ENCODE assay signal across 9 cellular contexts in genomic region chr14:53218161-53218560, GRCh38.
DNase-seq lines count a peak whose midpoint lies in the region; ATAC-seq lines count a peak whose summit lies in the region.
"Had no signal": no experiment of that assay in that cellular context is flagged by ENCODE, and none has a peak within 500 bp of the region (broad histone marks: within the 10 kb centered on the region; RNA-seq: fewer than 3 reads in every experiment).

No MANE protein-coding gene starts in this region.

- H3K9me3 ChIP-seq in thymus (ENCODE audit: control insufficient read depth): no peaks in the 10 kb centered on the region

- no peaks in the 10 kb centered on the region for H3K27me3 ChIP-seq in thymus (ENCODE audit: control insufficient read depth, insufficient read depth)

- H3K27ac Mint-ChIP-seq in activated T-cell treated with anti-CD3 and anti-CD28 coated beads, Interleukin-2, amount 50 U/mL, for 24 hours: peak overlapping the region; percentile 53
- H3K27ac Mint-ChIP-seq in activated T-helper 17 cell treated with anti-CD3 and anti-CD28 coated beads, Interleukin-2, amount 50 U/mL, for 72 hours: peak overlapping the region; percentile 87

- H3K4me3 ChIP-seq in thymus (ENCODE audit: low read length): peak overlapping the region; percentile 72

- ATAC-seq in activated T-helper 17 cell treated with anti-CD3 and anti-CD28 coated beads, Interleukin-2, amount 50 U/mL, for 72 hours (replicated peaks): no peak
- ATAC-seq in GM19324 (IDR thresholded peaks at IDR 0.05; ENCODE audit: low FRiP score, unreplicated experiment): no peak
- no peak for ATAC-seq in GM21447 (IDR thresholded peaks at IDR 0.05; ENCODE audit: unreplicated experiment)

- 94% methylated on average over 2 of the region's 2 CpGs for WGBS in thymus

- H3K9me3 Mint-ChIP-seq in activated T-cell treated with anti-CD3 and anti-CD28 coated beads, Interleukin-2, amount 50 U/mL, for 24 hours: no peaks in the 10 kb centered on the region
- H3K9me3 Mint-ChIP-seq in activated T-helper 17 cell treated with anti-CD3 and anti-CD28 coated beads, Interleukin-2, amount 50 U/mL, for 72 hours: no peaks in the 10 kb centered on the region

- no peaks in the 10 kb centered on the region for H3K27me3 Mint-ChIP-seq in activated T-cell treated with anti-CD3 and anti-CD28 coated beads, Interleukin-2, amount 50 U/mL, for 24 hours
- H3K27me3 Mint-ChIP-seq in activated T-helper 17 cell treated with anti-CD3 and anti-CD28 coated beads, Interleukin-2, amount 50 U/mL, for 72 hours: no peaks in the 10 kb centered on the region

- no peak overlapping the region for H3K27ac ChIP-seq in thymus (ENCODE audit: low read depth)

- no peaks in the 10 kb centered on the region for H3K36me3 ChIP-seq in thymus (ENCODE audit: control insufficient read depth, insufficient read depth)

- DNase-seq in activated T-cell treated with anti-CD3 and anti-CD28 coated beads, Interleukin-2, amount 50 U/mL, for 24 hours: no peak
- no peak for DNase-seq in activated T-cell treated with anti-CD3 and anti-CD28 coated beads, Interleukin-2, amount 50 U/mL, for 1 hour
- DNase-seq in left kidney (ENCODE audit: low read depth, low spot score) (peak; percentile 25), NCI-H2227 treated with DMSO at 0.1 percent for 48 hours (lab: John Stamatoyannopoulos, UW) (no peak)
- DNase-seq: midbrain had no signal

- H3K4me1 Mint-ChIP-seq in activated T-cell treated with anti-CD3 and anti-CD28 coated beads, Interleukin-2, amount 50 U/mL, for 24 hours (ENCODE audit: low read depth): peaks cover 11% of the 10 kb centered on the region
- peaks cover 5% of the 10 kb centered on the region for H3K4me1 Mint-ChIP-seq in activated T-helper 17 cell treated with anti-CD3 and anti-CD28 coated beads, Interleukin-2, amount 50 U/mL, for 72 hours

- no peaks in the 10 kb centered on the region for H3K4me1 ChIP-seq in thymus (ENCODE audit: control insufficient read depth, insufficient read depth, low read length)

- peak overlapping the region; percentile 78 for H3K4me3 Mint-ChIP-seq in activated T-cell treated with anti-CD3 and anti-CD28 coated beads, Interleukin-2, amount 50 U/mL, for 24 hours
- H3K4me3 Mint-ChIP-seq in activated T-helper 17 cell treated with anti-CD3 and anti-CD28 coated beads, Interleukin-2, amount 50 U/mL, for 72 hours: peak overlapping the region; percentile 88

- H3K36me3 Mint-ChIP-seq in activated T-cell treated with anti-CD3 and anti-CD28 coated beads, Interleukin-2, amount 50 U/mL, for 24 hours (ENCODE audit: low read depth): no peaks in the 10 kb centered on the region
- no peaks in the 10 kb centered on the region for H3K36me3 Mint-ChIP-seq in activated T-helper 17 cell treated with anti-CD3 and anti-CD28 coated beads, Interleukin-2, amount 50 U/mL, for 72 hours (ENCODE audit: low read depth)
